8 cellular contexts compared by ENCODE assay signal in genomic region chr17:27892542-27892865, GRCh38. TPM values are rescaled to one million over a fixed set of nuclear protein-coding genes. Genes with fewer than 3 reads are reported as not detected.
DNase-seq lines count a peak whose midpoint lies in the region; ATAC-seq and TF ChIP-seq lines count a peak whose summit lies in the region.

No MANE protein-coding gene starts in this region.

- intact Hi-C loops in CD14-positive monocyte (cut with micrococcal nuclease): no loop called here

- H3K36me3 ChIP-seq in OCI-LY1 (ENCODE audit: insufficient read depth, low read length) (no peaks in the 10 kb centered on the region), endodermal cell (ENCODE audit: control insufficient read depth, insufficient read depth, low read length) (no peaks in the 10 kb centered on the region), neuronal stem cell (replicated peaks in 1 of 2; ENCODE audit: control insufficient read depth in 2 of 2, insufficient read depth in 2 of 2, low read length in 2 of 2) (no peaks in the 10 kb centered on the region)

- TF ChIP-seq CTCF in CD14-positive monocyte (IDR thresholded peaks at IDR 0.05): no peak
- TF ChIP-seq CTCF in OCI-LY1 (IDR thresholded peaks at IDR 0.05; ENCODE audit: low read length): no peak
- no peak for TF ChIP-seq CTCF in endodermal cell (conservative IDR thresholded peaks at IDR 0.05)

- H3K9me2 ChIP-seq in OCI-LY1 (ENCODE audit: low read depth, low read length): no peaks in the 10 kb centered on the region

- H3K9me3 Mint-ChIP-seq in CD14-positive monocyte (no peaks in the 10 kb centered on the region), endodermal cell (no peaks in the 10 kb centered on the region)

- H2AFZ ChIP-seq in OCI-LY1 (ENCODE audit: low read length) (0 out of 2 replicates have a peak overlapping the region, but pooled peaks have one; percentile 34), neuronal stem cell (ENCODE audit: low read length) (peak overlapping the region; percentile 97)

- no peaks in the 10 kb centered on the region for H3K27me3 ChIP-seq in OCI-LY1 (ENCODE audit: insufficient read depth, low read length)
- H3K27me3 ChIP-seq in endodermal cell (ENCODE audit: control insufficient read depth, insufficient read depth, low read length, poor library complexity, severe bottlenecking): no peaks in the 10 kb centered on the region
- peaks cover 0 to 18% (median 0%) of the 10 kb centered on the region in 3 experiments for H3K27me3 ChIP-seq in neuronal stem cell (ENCODE audit: control insufficient read depth in 3 of 3, insufficient read depth in 3 of 3, low read depth in 1 of 3, low read length in 3 of 3)

- no peak overlapping the region for H3K18ac ChIP-seq in neuronal stem cell (ENCODE audit: low read length)

- no peaks in the 10 kb centered on the region for H4K20me1 ChIP-seq in OCI-LY1 (ENCODE audit: insufficient read depth, low read length)

- H3K27me3 Mint-ChIP-seq in CD14-positive monocyte (ENCODE audit: low read depth in 3 of 3) (no peaks in the 10 kb centered on the region), endodermal cell (ENCODE audit: insufficient read depth) (peaks cover 11% of the 10 kb centered on the region)

- H3K4me3 ChIP-seq in OCI-LY1 (ENCODE audit: low read depth, low read length, poor library complexity, severe bottlenecking): peak overlapping the region; percentile 64
- peak overlapping the region; percentile 75 for H3K4me3 ChIP-seq in endodermal cell (ENCODE audit: low read length)
- H3K4me3 ChIP-seq in neuronal stem cell (ENCODE audit: low read length in 2 of 2): peak overlapping the region; percentile 65 to 78

- no peak overlapping the region for H2BK120ac ChIP-seq in neuronal stem cell (ENCODE audit: low read depth, low read length)

- no peak overlapping the region for H3K23ac ChIP-seq in neuronal stem cell (ENCODE audit: low read depth, low read length, poor library complexity)

- no peak overlapping the region for H3K14ac ChIP-seq in neuronal stem cell (ENCODE audit: low read length)

- H3K4me3 Mint-ChIP-seq in CD14-positive monocyte: peak overlapping the region; percentile 73 to 89
- peak overlapping the region; percentile 48 for H3K4me3 Mint-ChIP-seq in endodermal cell

- no peak for DNase-seq in CD14-positive monocyte (ENCODE audit: low spot score)
- DNase-seq in endodermal cell: no peak
- no peak for DNase-seq in neuronal stem cell (ENCODE audit: low spot score)
- DNase-seq in NCI-H146 (lab: John Stamatoyannopoulos, UW): no peak
- no peak for DNase-seq in stimulated activated CD4-positive, alpha-beta T cell treated with anti-CD3 and anti-CD28 coated beads, Interleukin-2, amount 100 ng/mL, for 48 hours
- no peak for DNase-seq in NCI-H524 treated with DMSO at 0.1 percent for 48 hours (lab: John Stamatoyannopoulos, UW)

- 83% methylated on average over 3 of the region's 3 CpGs; no CpG with 5 or more reads in 1 of the 2 experiments for WGBS in endodermal cell (ENCODE audit: insufficient coverage in 1 of 2, insufficient read length in 1 of 2), 2 experiments
- WGBS in neuronal stem cell (ENCODE audit: extremely low coverage in 2 of 2, insufficient read length in 2 of 2, insufficient replicate concordance in 1 of 2), 2 donors: no CpG with 5 or more reads among the region's 3 CpGs

- no peak overlapping the region for H2AK5ac ChIP-seq in neuronal stem cell (ENCODE audit: low read depth, low read length)

- H3K36me3 Mint-ChIP-seq in CD14-positive monocyte (no peaks in the 10 kb centered on the region), endodermal cell (ENCODE audit: low read depth) (no peaks in the 10 kb centered on the region)

- H3K27ac Mint-ChIP-seq in CD14-positive monocyte (peak overlapping the region in 2 of 7 donors; percentile 28 to 46), endodermal cell (no peak overlapping the region)

- no peaks in the 10 kb centered on the region for H3K79me1 ChIP-seq in neuronal stem cell (ENCODE audit: low read depth, low read length)

- H3K4me2 ChIP-seq in OCI-LY1 (ENCODE audit: low read length) (peak overlapping the region; percentile 91), neuronal stem cell (ENCODE audit: insufficient read depth, low read length, poor library complexity, severe bottlenecking) (peak overlapping the region; percentile 61)

- no peaks in the 10 kb centered on the region for H3F3A ChIP-seq in OCI-LY1 (ENCODE audit: insufficient read depth, low read length)

- no peak overlapping the region for H4K91ac ChIP-seq in neuronal stem cell (ENCODE audit: low read depth, low read length, poor library complexity)

- peak overlapping the region; percentile 41 for H2BK15ac ChIP-seq in neuronal stem cell (ENCODE audit: low read length)

- H4K8ac ChIP-seq in neuronal stem cell (ENCODE audit: low read depth, low read length): no peak overlapping the region

- no peak overlapping the region for H2BK12ac ChIP-seq in neuronal stem cell (ENCODE audit: low read length)

- H3K4me1 ChIP-seq in OCI-LY1 (ENCODE audit: insufficient read depth, low read length, severe bottlenecking): peaks cover 6% of the 10 kb centered on the region
- H3K4me1 ChIP-seq in endodermal cell (ENCODE audit: control insufficient read depth, insufficient read depth, low read length): peaks cover 5% of the 10 kb centered on the region
- H3K4me1 ChIP-seq in neuronal stem cell (ENCODE audit: control insufficient read depth in 2 of 2, insufficient read depth in 1 of 2, low read depth in 1 of 2, low read length in 2 of 2): peaks cover 7 to 17% of the 10 kb centered on the region in 2 donors

- no peak overlapping the region for H3K4ac ChIP-seq in neuronal stem cell (ENCODE audit: low read length)

- no peak for ATAC-seq in GM21717 (IDR thresholded peaks at IDR 0.05; ENCODE audit: unreplicated experiment)

- H3K27ac ChIP-seq in OCI-LY1 (ENCODE audit: low read depth, low read length, poor library complexity, severe bottlenecking) (no peak overlapping the region), endodermal cell (ENCODE audit: low read depth, low read length) (no peak overlapping the region), neuronal stem cell (replicated peaks; ENCODE audit: low read length) (peak overlapping the region; percentile 72)

- H3K79me2 ChIP-seq in OCI-LY1 (ENCODE audit: insufficient read depth, low read length): no peaks in the 10 kb centered on the region

- H3K4me1 Mint-ChIP-seq in CD14-positive monocyte (peaks cover 19% of the 10 kb centered on the region), endodermal cell (peaks cover 62% of the 10 kb centered on the region)

- no peak overlapping the region for H2BK5ac ChIP-seq in neuronal stem cell (ENCODE audit: low read length)

- H3K9me3 ChIP-seq in OCI-LY1 (ENCODE audit: low read length) (no peaks in the 10 kb centered on the region), endodermal cell (ENCODE audit: control insufficient read depth, low read length) (no peaks in the 10 kb centered on the region), neuronal stem cell (replicated peaks in 1 of 2; ENCODE audit: control insufficient read depth in 2 of 2, insufficient read depth in 1 of 2, low read depth in 1 of 2, low read length in 2 of 2) (no peaks in the 10 kb centered on the region)

- peak overlapping the region; percentile 63 for H3K9ac ChIP-seq in OCI-LY1 (ENCODE audit: low read length)
- peak overlapping the region; percentile 40 for H3K9ac ChIP-seq in endodermal cell (ENCODE audit: extremely low read depth, low read length, poor library complexity, severe bottlenecking)
- H3K9ac ChIP-seq in neuronal stem cell (ENCODE audit: low read depth, low read length, poor library complexity): peak overlapping the region; percentile 85

RNA-seq across cellular contexts. Expression of gene LYRM9, which starts 0.7 kb away (rescaled TPM):
- polyA plus RNA-seq in CD14-positive monocyte: 1 to 10 TPM; 5.9 to 6.3 TPM
- 1 to 10 TPM; 5.8 to 8.3 TPM for total RNA-seq in endodermal cell
- polyA plus RNA-seq in endodermal cell (2013, experiment 1 of 2): 8.6 TPM
- polyA plus RNA-seq in endodermal cell (2013, experiment 2 of 2): 6.6 TPM
- 12.5 TPM for polyA plus RNA-seq in neuronal stem cell (2013, experiment 1 of 2)
- polyA plus RNA-seq in neuronal stem cell (2013, experiment 2 of 2): 11.8 TPM
